In the genomic region with DNA sequence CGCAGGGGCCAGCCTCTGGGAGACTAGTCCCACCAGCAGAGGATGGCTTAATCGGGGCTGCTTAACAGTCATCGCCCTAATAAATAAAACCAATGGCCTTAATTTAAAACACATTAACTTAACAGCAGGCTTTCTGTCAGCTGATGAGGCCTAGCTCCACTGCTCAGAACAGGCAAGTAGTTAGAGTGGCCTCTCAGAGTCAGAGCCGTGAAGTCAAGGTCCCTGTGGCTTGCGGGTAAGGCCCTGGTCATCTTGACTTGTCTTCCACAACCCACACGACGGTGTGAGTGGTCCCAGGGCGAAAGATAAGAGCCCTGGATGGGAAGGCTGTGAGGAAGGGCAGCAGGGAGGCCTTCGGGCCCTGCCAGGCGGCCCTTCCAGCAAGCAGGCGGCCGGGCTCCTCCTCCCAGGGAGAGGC, we compare ENCODE assay signal across 8 cellular contexts. TPM values are rescaled to one million over a fixed set of nuclear protein-coding genes. Genes with fewer than 3 reads are reported as not detected.
DNase-seq lines count a peak whose midpoint lies in the region; ATAC-seq, FAIRE-seq and TF ChIP-seq lines count a peak whose summit lies in the region.
"Had no signal": no experiment of that assay in that cellular context is flagged by ENCODE, and none has a peak within 500 bp of the region (broad histone marks: within the 10 kb centered on the region; RNA-seq: fewer than 3 reads in every experiment).

No MANE protein-coding gene starts in this region.

- H3K79me2 ChIP-seq in GM12878 (ENCODE audit: control insufficient read depth, insufficient read depth, low read length), result peaks cover 15% of the 10 kb centered on the region
- H3K79me2 ChIP-seq in HepG2 (ENCODE audit: insufficient read depth, low read length), result peaks cover 21% of the 10 kb centered on the region

- RAD21 ChIA-PET in GM12878 (lab: Charles Lee; ENCODE audit: unreplicated experiment), result interaction anchor here (0.6 to 2.4 kb wide), 15 partner anchors 9 to 587 kb away, joined by 3 to 18 read pairs (median 4); a partner anchor contains a TSS

- POLR2A ChIA-PET in GM12878 (lab: Charles Lee), result interaction anchor here (0.5 to 1.5 kb wide), 6 partner anchors 11 to 576 kb away, joined by 3 to 6 read pairs (median 4); no protein-coding TSS in a partner anchor
- POLR2A ChIA-PET in HepG2 (lab: Yijun Ruan, JAX), result interaction anchor here (1.1 to 2.1 kb wide), 6 partner anchors 11 to 587 kb away, joined by 3 to 9 read pairs (median 8); a partner anchor contains a TSS

- H3K36me3 ChIP-seq in HUES48 (ENCODE audit: control insufficient read depth, insufficient read depth, low read length) (no peaks in the 10 kb centered on the region; the same call in 1 of the 2 replicates), GM12878 (ENCODE audit: control insufficient read depth in 2 of 2, insufficient read depth in 2 of 2, low read length in 1 of 2) (no peaks in the 10 kb centered on the region), HepG2 (replicated peaks in 1 of 2; ENCODE audit: control insufficient read depth in 1 of 2, insufficient read depth in 2 of 2, low read length in 2 of 2) (peaks cover 0 to 2% of the 10 kb centered on the region in 2 experiments; a peak in 4 of 5 replicates), tibial artery (no peaks in the 10 kb centered on the region)

- no peaks in the 10 kb centered on the region for H4K20me1 ChIP-seq in GM12878 (ENCODE audit: control insufficient read depth, insufficient read depth)
- no peaks in the 10 kb centered on the region for H4K20me1 ChIP-seq in HepG2 (ENCODE audit: insufficient read depth, low read length)

- TF ChIP-seq POLR2A in GM12878 (IDR thresholded peaks at IDR 0.05; ENCODE audit: low read depth, low read length) (no peak), HepG2 (IDR thresholded peaks at IDR 0.05; ENCODE audit: insufficient read depth in 1 of 2, low read depth in 2 of 2, low read length in 2 of 2) (no peak)

- intact Hi-C loops in GM12878 (cut with micrococcal nuclease; ENCODE audit: unreplicated experiment) (loop anchor here (1.0 to 2.0 kb wide), 3 partner anchors 54 to 130 kb away; no protein-coding TSS in a partner anchor), HepG2 (cut with micrococcal nuclease; ENCODE audit: unreplicated experiment) (loop anchor here (2.0 kb wide), 2 partner anchors 98 to 140 kb away; no protein-coding TSS in a partner anchor), tibial artery (cut with DNase I; ENCODE audit: low total_unique reads) (no loop called here)

- TF ChIP-seq CTCF in GM12865 (IDR thresholded peaks at IDR 0.05; ENCODE audit: insufficient read depth, low read depth, low read length, missing control alignments) (no peak), GM12878 (IDR thresholded peaks at IDR 0.05 in 2 of 3, conservative IDR thresholded peaks at IDR 0.05 in 1 of 3; ENCODE audit: control insufficient read depth in 2 of 3, extremely low read depth in 1 of 3, insufficient read depth in 1 of 3, low read depth in 3 of 3, low read length in 3 of 3) (no peak), HepG2 (CRISPR knock-in tag; IDR thresholded peaks at IDR 0.05) (no peak), tibial artery (IDR thresholded peaks at IDR 0.05) (no peak)

- FAIRE-seq in GM12878 (lab: Jason Lieb, UNC), result no peak
- FAIRE-seq in HepG2 (lab: Jason Lieb, UNC), result peak; percentile 39
- FAIRE-seq: TTC549 had no signal

- H3K4me2 ChIP-seq in GM12878 (ENCODE audit: control insufficient read depth, insufficient read depth) (peak overlapping the region; percentile 67), HepG2 (ENCODE audit: low read depth, low read length) (peak overlapping the region; percentile 88)

- no peak for TF ChIP-seq EP300 in GM12878 (IDR thresholded peaks at IDR 0.05; ENCODE audit: borderline replicate concordance in 1 of 2, control insufficient read depth in 1 of 2, low read depth in 2 of 2, low read length in 2 of 2)
- no peak for TF ChIP-seq EP300 in HepG2 (IDR thresholded peaks at IDR 0.05; ENCODE audit: low read depth in 2 of 2, low read length in 2 of 2)
- no peak for TF ChIP-seq EP300 in HepG2 (CRISPR knock-in tag; IDR thresholded peaks at IDR 0.05; ENCODE audit: borderline replicate concordance)

- no peak for DNase-seq in GM12865 (ENCODE audit: low read depth)
- no peak for DNase-seq in GM12878 (ENCODE audit: low read depth, low spot score)
- DNase-seq in HepG2 (ENCODE audit: low spot score), result no peak
- no peak for DNase-seq in tibial artery
- no peak for DNase-seq in KBM-7

- peak overlapping the region; percentile 91 for H3K27ac ChIP-seq in HUES48 (ENCODE audit: low read depth, low read length)
- peak overlapping the region; percentile 85 for H3K27ac ChIP-seq in GM12878 (ENCODE audit: control insufficient read depth, insufficient read depth)
- peak overlapping the region; percentile 92 for H3K27ac ChIP-seq in HepG2 (ENCODE audit: extremely low read length, insufficient read depth, low read length)
- H3K27ac ChIP-seq in tibial artery, result peak overlapping the region; percentile 43 to 74

- no peak for TF ChIP-seq RAD21 in GM12878 (IDR thresholded peaks at IDR 0.05; ENCODE audit: insufficient read depth, low read depth, low read length)
- TF ChIP-seq RAD21 in HepG2 (CRISPR knock-in tag; IDR thresholded peaks at IDR 0.05), result no peak

- peak; percentile 50 for ATAC-seq in GM12878
- ATAC-seq in HepG2, result peak; percentile 18; the same call in 2 of the 3 replicates
- ATAC-seq in HG03432 (IDR thresholded peaks at IDR 0.05; ENCODE audit: unreplicated experiment), result no peak

- H3K4me1 ChIP-seq in HUES48 (ENCODE audit: control insufficient read depth, insufficient read depth, low read length) (peaks cover 32% of the 10 kb centered on the region), GM12878 (ENCODE audit: control insufficient read depth, insufficient read depth, low read length) (peaks cover 21% of the 10 kb centered on the region), HepG2 (ENCODE audit: insufficient read depth, low read length) (peaks cover 38% of the 10 kb centered on the region), tibial artery (peaks cover 0 to 31% (median 14%) of the 10 kb centered on the region in 4 donors)

- H3K9ac ChIP-seq in HUES48 (ENCODE audit: low read depth, low read length), result peak overlapping the region; percentile 60; the same call in 1 of the 2 replicates
- H3K9ac ChIP-seq in GM12878 (ENCODE audit: control insufficient read depth, insufficient read depth, low read length), result peak overlapping the region; percentile 73
- peak overlapping the region; percentile 79 for H3K9ac ChIP-seq in HepG2 (ENCODE audit: insufficient read depth, low read depth, low read length)

- BruUV-seq in GM12878 (replicated peaks; lab: Mats Ljungman, UMichigan) (no TSS peak), HepG2 (replicated peaks; lab: Mats Ljungman, UMichigan) (no TSS peak)

- H2AFZ ChIP-seq in GM12878 (ENCODE audit: control insufficient read depth, low read depth, low read length), result peak overlapping the region; percentile 25
- H2AFZ ChIP-seq in HepG2 (ENCODE audit: low read length), result no peak overlapping the region

- SMC1A ChIA-PET in GM12878 (lab: Charles Lee; ENCODE audit: uncharacterized antibody, unreplicated experiment), result interaction anchor here (0.7 to 2.9 kb wide), 14 partner anchors 51 to 587 kb away, joined by 3 to 24 read pairs (median 5); a partner anchor contains a TSS

- WGBS in GM12878 (ENCODE audit: insufficient coverage, insufficient replicate concordance, low lambda C conversion rate, missing lambda C conversion rate), result 41% methylated on average over 12 of the region's 12 CpGs
- WGBS in HepG2 (ENCODE audit: low lambda C conversion rate), result 10% methylated on average over 2 of the region's 12 CpGs

- no peaks in the 10 kb centered on the region for H3K9me3 ChIP-seq in HUES48 (ENCODE audit: control insufficient read depth, insufficient read depth, low read length)
- H3K9me3 ChIP-seq in GM12878 (replicated peaks; ENCODE audit: control insufficient read depth, insufficient read depth, low read length), result no peaks in the 10 kb centered on the region
- H3K9me3 ChIP-seq in HepG2 (ENCODE audit: low read length), result no peaks in the 10 kb centered on the region
- H3K9me3 ChIP-seq in tibial artery, result no peaks in the 10 kb centered on the region

- H3K27me3 ChIP-seq in HUES48 (ENCODE audit: control insufficient read depth, insufficient read depth, low read length) (no peaks in the 10 kb centered on the region), GM12878 (replicated peaks in 1 of 2; ENCODE audit: control insufficient read depth in 2 of 2, insufficient read depth in 2 of 2, low read length in 1 of 2) (no peaks in the 10 kb centered on the region), HepG2 (ENCODE audit: control insufficient read depth in 1 of 2, insufficient read depth in 2 of 2, low read length in 2 of 2) (no peaks in the 10 kb centered on the region), tibial artery (no peaks in the 10 kb centered on the region)

- in situ Hi-C loops in GM12878 (cut with MboI), result loop anchor here (5.0 to 10.0 kb wide), 3 partner anchors 112 to 924 kb away; no protein-coding TSS in a partner anchor
- in situ Hi-C loops in HepG2 (cut with HindIII; ENCODE audit: extremely low pct_ligation_motif_present, low pct_unique_long_range_greater_than_20kb), result loop anchor here (5.0 to 10.0 kb wide), 2 partner anchors 254 to 587 kb away; a partner anchor contains a TSS
- in situ Hi-C loops in KBM-7 (cut with MboI; ENCODE audit: low pct_unique_long_range_greater_than_20kb, low sequenced_read_pairs), result loop anchor here (10.0 kb wide), 1 partner anchor 574 kb away; a partner anchor contains a TSS

- H3K4me3 ChIP-seq in GM12865 (ENCODE audit: low read depth, low read length), result peak overlapping the region; percentile 62
- H3K4me3 ChIP-seq in HUES48 (ENCODE audit: low read depth, low read length), result peak overlapping the region; percentile 79
- peak overlapping the region; percentile 48; the same call in 1 of the 2 replicates for H3K4me3 ChIP-seq in GM12878
- H3K4me3 ChIP-seq in HepG2 (replicated peaks in 1 of 3; ENCODE audit: insufficient read depth in 1 of 3, low read depth in 2 of 3, low read length in 3 of 3), result peak overlapping the region; percentile 56 to 74 (median 56); a peak in 5 of 6 replicates
- peak overlapping the region; percentile 53 to 63 for H3K4me3 ChIP-seq in tibial artery

- CTCF ChIA-PET in GM12878 (lab: Yijun Ruan, JAX) (interaction anchor here (0.6 to 5.2 kb wide), 11 partner anchors 11 to 588 kb away, joined by 3 to 35 read pairs (median 3); a partner anchor contains a TSS), HepG2 (lab: Yijun Ruan, JAX; ENCODE audit: low intra/inter-chr PET ratio, low total read pairs) (interaction anchor here (1.1 to 1.7 kb wide), 5 partner anchors 96 to 587 kb away, joined by 3 to 19 read pairs (median 3); a partner anchor contains a TSS)

RNA-seq across cellular contexts. Expression of a gene that starts 11.8 kb away (rescaled TPM):
- 3.3 and 6.3 TPM in 2 replicates for total RNA-seq in GM12878 (2013; cell fraction: nucleolus; rRNA removed)
- total RNA-seq in GM12878 (2014; rRNA removed) (13.8 and 14.2 TPM in 2 replicates), GM12878 (2014; rRNA removed; fragmentation: Illumina TruSeq; extraction: Trizol) (7.0 and 8.4 TPM in 2 replicates), GM12878 (2021) (12.4 TPM in 2 replicates), HepG2 (2016; rRNA removed; fragmentation: Illumina TruSeq; extraction: Trizol) (10.8 and 19.0 TPM in 2 replicates)
- 2.3 TPM for polyA plus RNA-seq in GM12878 (2011; ENCODE audit: low read depth)
- polyA plus RNA-seq in GM12878 (2011; rRNA removed) (4.7 and 7.4 TPM in 2 replicates), GM12878 (2014; fragmentation: Illumina TruSeq; extraction: Trizol) (8.4 and 9.0 TPM in 2 replicates), GM12878 (2014; fragmentation: Nextera tagmentation; extraction: Ambion mirVana) (1 to 10 TPM; 1.2 to 3.2 TPM), GM12878 (2014; rRNA removed) (10.7 and 12.1 TPM in 2 replicates), GM12878 (2016; fragmentation: Nextera tagmentation; extraction: Ambion mirVana) (10 to 100 TPM in 1 of 2 experiments, 1 to 10 TPM in 1; 9.7 to 11.2 TPM), HepG2 (2011; rRNA removed) (17.3 and 17.7 TPM in 2 replicates)
- polyA plus RNA-seq in GM12878 (2011; cell fraction: cytosol; rRNA removed), result 8.5 and 11.3 TPM in 2 replicates
- 4.8 and 6.5 TPM in 2 replicates for polyA plus RNA-seq in GM12878 (2011; cell fraction: nucleus; rRNA removed)
- 3.9 and 4.2 TPM in 2 replicates for polyA plus RNA-seq in GM12878 (2012)
- 7.1 and 7.4 TPM in 2 replicates for polyA minus RNA-seq in GM12878 (2011; rRNA and poly(A)+ RNA removed)
- 4.1 and 5.6 TPM in 2 replicates for polyA minus RNA-seq in GM12878 (2011; cell fraction: cytosol; rRNA and poly(A)+ RNA removed)
- 5.8 and 10.0 TPM in 2 replicates for polyA minus RNA-seq in GM12878 (2011; cell fraction: nucleus; rRNA and poly(A)+ RNA removed)
- 4.3 and 4.5 TPM in 2 replicates for total RNA-seq in HepG2 (2016; cell fraction: cytosol; rRNA removed; fragmentation: Illumina TruSeq; extraction: Trizol; ENCODE audit: low read depth)
- total RNA-seq in HepG2 (2016; cell fraction: insoluble cytoplasmic fraction; rRNA removed; fragmentation: Illumina TruSeq; extraction: Trizol), result 10.4 and 20.3 TPM in 2 replicates
- 12.8 and 12.9 TPM in 2 replicates for total RNA-seq in HepG2 (2016; cell fraction: membrane; rRNA removed; fragmentation: Illumina TruSeq; extraction: Trizol)
- 16.1 and 20.9 TPM in 2 replicates for total RNA-seq in HepG2 (2016; cell fraction: nucleus; rRNA removed; fragmentation: Illumina TruSeq; extraction: Trizol)
- 15.9 and 19.5 TPM in 2 replicates for polyA plus RNA-seq in HepG2 (2011; cell fraction: cytosol; rRNA removed)
- polyA plus RNA-seq in HepG2 (2011; cell fraction: nucleus; rRNA removed), result 18.3 and 18.9 TPM in 2 replicates
- 10.5 and 13.0 TPM in 2 replicates for polyA plus RNA-seq in HepG2 (2012)
- polyA plus RNA-seq in HepG2 (2016; cell fraction: cytosol; fragmentation: Illumina TruSeq; extraction: Trizol; ENCODE audit: low read depth), result 4.4 and 5.4 TPM in 2 replicates
- 14.3 TPM in 2 replicates for polyA plus RNA-seq in HepG2 (2016; cell fraction: insoluble cytoplasmic fraction; fragmentation: Illumina TruSeq; extraction: Trizol; ENCODE audit: low read depth)
- 11.9 and 12.4 TPM in 2 replicates for polyA plus RNA-seq in HepG2 (2016; cell fraction: membrane; fragmentation: Illumina TruSeq; extraction: Trizol; ENCODE audit: low read depth)
- 33.9 and 35.1 TPM in 2 replicates for polyA plus RNA-seq in HepG2 (2016; cell fraction: nucleus; fragmentation: Illumina TruSeq; extraction: Trizol; ENCODE audit: insufficient read depth, low read depth)
- polyA minus RNA-seq in HepG2 (2011; rRNA and poly(A)+ RNA removed; ENCODE audit: low replicate concordance), result 33.1 and 37.8 TPM in 2 replicates
- 15.1 and 17.0 TPM in 2 replicates for polyA minus RNA-seq in HepG2 (2011; cell fraction: cytosol; rRNA and poly(A)+ RNA removed)
- polyA minus RNA-seq in HepG2 (2011; cell fraction: nucleus; rRNA and poly(A)+ RNA removed), result 11.8 and 13.2 TPM in 2 replicates
